ENCODE assay signal across 1 cellular context in the genomic region with DNA sequence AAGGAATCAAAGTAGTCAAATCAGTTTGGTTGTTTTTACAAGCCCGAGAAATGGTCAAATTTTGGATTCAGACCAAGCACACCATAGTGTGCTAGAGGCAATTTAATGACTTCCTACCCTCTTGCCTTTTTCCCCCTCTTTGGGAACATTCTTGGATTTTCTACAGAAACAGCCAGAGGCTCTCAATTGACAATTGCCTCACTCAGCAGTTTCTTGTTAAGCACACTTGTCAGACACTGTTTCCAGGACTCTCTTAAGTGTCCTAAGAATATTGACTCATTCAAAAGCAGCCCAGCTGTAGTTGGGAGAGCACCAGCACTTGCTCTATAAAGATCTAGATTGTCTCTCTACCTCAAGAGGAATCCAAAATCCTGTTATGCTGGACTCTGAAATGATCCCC.
TF ChIP-seq lines count a peak whose summit lies in the region.

No MANE protein-coding gene starts in this region.

TF ChIP-seq in WTC11, 78 proteins besides CTCF, POLR2A, EP300 and RAD21 (continued from another document):
- TF ChIP-seq, protein P1, sequence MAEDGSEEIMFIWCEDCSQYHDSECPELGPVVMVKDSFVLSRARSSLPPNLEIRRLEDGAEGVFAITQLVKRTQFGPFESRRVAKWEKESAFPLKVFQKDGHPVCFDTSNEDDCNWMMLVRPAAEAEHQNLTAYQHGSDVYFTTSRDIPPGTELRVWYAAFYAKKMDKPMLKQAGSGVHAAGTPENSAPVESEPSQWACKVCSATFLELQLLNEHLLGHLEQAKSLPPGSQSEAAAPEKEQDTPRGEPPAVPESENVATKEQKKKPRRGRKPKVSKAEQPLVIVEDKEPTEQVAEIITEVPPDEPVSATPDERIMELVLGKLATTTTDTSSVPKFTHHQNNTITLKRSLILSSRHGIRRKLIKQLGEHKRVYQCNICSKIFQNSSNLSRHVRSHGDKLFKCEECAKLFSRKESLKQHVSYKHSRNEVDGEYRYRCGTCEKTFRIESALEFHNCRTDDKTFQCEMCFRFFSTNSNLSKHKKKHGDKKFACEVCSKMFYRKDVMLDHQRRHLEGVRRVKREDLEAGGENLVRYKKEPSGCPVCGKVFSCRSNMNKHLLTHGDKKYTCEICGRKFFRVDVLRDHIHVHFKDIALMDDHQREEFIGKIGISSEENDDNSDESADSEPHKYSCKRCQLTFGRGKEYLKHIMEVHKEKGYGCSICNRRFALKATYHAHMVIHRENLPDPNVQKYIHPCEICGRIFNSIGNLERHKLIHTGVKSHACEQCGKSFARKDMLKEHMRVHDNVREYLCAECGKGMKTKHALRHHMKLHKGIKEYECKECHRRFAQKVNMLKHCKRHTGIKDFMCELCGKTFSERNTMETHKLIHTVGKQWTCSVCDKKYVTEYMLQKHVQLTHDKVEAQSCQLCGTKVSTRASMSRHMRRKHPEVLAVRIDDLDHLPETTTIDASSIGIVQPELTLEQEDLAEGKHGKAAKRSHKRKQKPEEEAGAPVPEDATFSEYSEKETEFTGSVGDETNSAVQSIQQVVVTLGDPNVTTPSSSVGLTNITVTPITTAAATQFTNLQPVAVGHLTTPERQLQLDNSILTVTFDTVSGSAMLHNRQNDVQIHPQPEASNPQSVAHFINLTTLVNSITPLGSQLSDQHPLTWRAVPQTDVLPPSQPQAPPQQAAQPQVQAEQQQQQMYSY (CRISPR knock-in tag; IDR thresholded peaks at IDR 0.05): no peak
- no peak for TF ChIP-seq ZNF138 (CRISPR knock-in tag; conservative IDR thresholded peaks at IDR 0.05)
- TF ChIP-seq ETV6 (CRISPR knock-in tag; IDR thresholded peaks at IDR 0.05): no peak
- no peak for TF ChIP-seq NR1H2 (CRISPR knock-in tag; IDR thresholded peaks at IDR 0.05)
